ENCODE assay signal across 9 cellular contexts in genomic region chr5:172102913-172103629, GRCh38.
A peak's percentile ranks its signal among the peaks of the same experiment; 100 is the strongest.
DNase-seq lines count a peak whose midpoint lies in the region; ATAC-seq and TF ChIP-seq lines count a peak whose summit lies in the region.
"Had no signal": no experiment of that assay in that cellular context is flagged by ENCODE, and none has a peak within 500 bp of the region (broad histone marks: within the 10 kb centered on the region; RNA-seq: fewer than 3 reads in every experiment).

No MANE protein-coding gene starts in this region.

- H3K9me3 ChIP-seq in iPS-20b (ENCODE audit: insufficient read depth, low read depth, low read length) (no peaks in the 10 kb centered on the region), tibial nerve (no peaks in the 10 kb centered on the region)
- H3K9me3 ChIP-seq: BLaER1 had no signal

- no peak for ATAC-seq in stimulated activated naive B cell treated with anti-CD40 and anti-IgM and Interleukin-4, amounts not matched to agents 10 μg/mL and 1 μg/mL and 100 μg/mL, for 72 hours (replicated peaks)
- ATAC-seq in HG03439 (IDR thresholded peaks at IDR 0.05; ENCODE audit: unreplicated experiment), result no peak
- no peak for ATAC-seq in HG03045 (IDR thresholded peaks at IDR 0.05; ENCODE audit: unreplicated experiment)

- no peak overlapping the region for H3K27ac ChIP-seq in iPS-20b (ENCODE audit: low read length)
- peak overlapping the region in 2 of 4 donors; percentile 46 to 66 for H3K27ac ChIP-seq in tibial nerve
- H3K27ac ChIP-seq: BLaER1 had no signal

- peak overlapping the region; percentile 84 for H3K27ac Mint-ChIP-seq in stimulated activated naive B cell treated with anti-CD40 and anti-IgM and Interleukin-4, amounts not matched to agents 10 μg/mL and 1 μg/mL and 100 μg/mL, for 72 hours

- H3K4me1 Mint-ChIP-seq in stimulated activated naive B cell treated with anti-CD40 and anti-IgM and Interleukin-4, amounts not matched to agents 10 μg/mL and 1 μg/mL and 100 μg/mL, for 72 hours, result peaks cover 19 to 34% of the 10 kb centered on the region in 2 donors

- H3K27me3 ChIP-seq in iPS-20b (ENCODE audit: insufficient read depth, low read length) (no peaks in the 10 kb centered on the region), tibial nerve (no peaks in the 10 kb centered on the region)
- H3K27me3 ChIP-seq: BLaER1 had no signal

- H3K36me3 ChIP-seq in iPS-20b (ENCODE audit: insufficient read depth, low read depth, low read length) (no peaks in the 10 kb centered on the region), tibial nerve (peaks cover 0 to 58% (median 0%) of the 10 kb centered on the region in 3 donors)

- peak; percentile 56 to 66 for DNase-seq in activated CD4-positive, alpha-beta T cell treated with anti-CD3 and anti-CD28 coated beads, Interleukin-2, amount 50 U/mL, for 48 hours
- DNase-seq in activated CD4-positive, alpha-beta T cell treated with anti-CD3 and anti-CD28 coated beads for 1 hour, result no peak
- DNase-seq in amniotic epithelial cell (ENCODE audit: low read depth), result peak; percentile 98
- DNase-seq in stimulated activated naive B cell treated with anti-CD40 and anti-IgM and Interleukin-4, amounts not matched to agents 10 μg/mL and 1 μg/mL and 100 μg/mL, for 72 hours, result no peak
- no peak for DNase-seq in tibial nerve (ENCODE audit: low spot score in 2 of 2)

- H3K9me3 Mint-ChIP-seq in stimulated activated naive B cell treated with anti-CD40 and anti-IgM and Interleukin-4, amounts not matched to agents 10 μg/mL and 1 μg/mL and 100 μg/mL, for 72 hours, result no peaks in the 10 kb centered on the region

- WGBS in tibial nerve, 2 donors, result 24 to 40% methylated on average over 21 of the region's 21 CpGs

- H3K36me3 Mint-ChIP-seq in stimulated activated naive B cell treated with anti-CD40 and anti-IgM and Interleukin-4, amounts not matched to agents 10 μg/mL and 1 μg/mL and 100 μg/mL, for 72 hours, result peaks cover 56 to 72% of the 10 kb centered on the region in 2 donors

- no peak overlapping the region for H3K4me3 Mint-ChIP-seq in stimulated activated naive B cell treated with anti-CD40 and anti-IgM and Interleukin-4, amounts not matched to agents 10 μg/mL and 1 μg/mL and 100 μg/mL, for 72 hours

- H3K4me1 ChIP-seq in iPS-20b (ENCODE audit: insufficient read depth, low read length) (peaks cover 27% of the 10 kb centered on the region), tibial nerve (peaks cover 0 to 41% (median 14%) of the 10 kb centered on the region in 4 donors)

- H3K9ac ChIP-seq in iPS-20b (ENCODE audit: low read depth, low read length), result peak overlapping the region; percentile 34; the same call in 1 of the 2 replicates
- H3K9ac ChIP-seq: BLaER1 had no signal

- H3K4me3 ChIP-seq in iPS-20b (ENCODE audit: low read length) (peak overlapping the region; percentile 18; the same call in 1 of the 2 replicates), tibial nerve (no peak overlapping the region)
- H3K4me3 ChIP-seq: BLaER1 had no signal

- no peaks in the 10 kb centered on the region for H3K27me3 Mint-ChIP-seq in stimulated activated naive B cell treated with anti-CD40 and anti-IgM and Interleukin-4, amounts not matched to agents 10 μg/mL and 1 μg/mL and 100 μg/mL, for 72 hours

- TF ChIP-seq EP300 in tibial nerve (IDR thresholded peaks at IDR 0.05), result peak in 1 of 2 donors; percentile 16

- no peak for TF ChIP-seq POLR2A in tibial nerve (IDR thresholded peaks at IDR 0.05)

- no peak for TF ChIP-seq CTCF in tibial nerve (IDR thresholded peaks at IDR 0.05)

Comparison
In these comparisons a context has a peak if more than half of its experiments do, and no peak if none do; other contexts are left out.
1. DNase-seq: peak in activated CD4-positive, alpha-beta T cell treated with anti-CD3 and anti-CD28 coated beads, Interleukin-2, amount 50 U/mL, for 48 hours (2 of 2) and amniotic epithelial cell (single experiment); none in activated CD4-positive, alpha-beta T cell treated with anti-CD3 and anti-CD28 coated beads for 1 hour (single experiment), stimulated activated naive B cell treated with anti-CD40 and anti-IgM and Interleukin-4, amounts not matched to agents 10 μg/mL and 1 μg/mL and 100 μg/mL, for 72 hours (single experiment) and tibial nerve (0 of 2).